32 cellular contexts compared by ENCODE assay signal in the genomic region with DNA sequence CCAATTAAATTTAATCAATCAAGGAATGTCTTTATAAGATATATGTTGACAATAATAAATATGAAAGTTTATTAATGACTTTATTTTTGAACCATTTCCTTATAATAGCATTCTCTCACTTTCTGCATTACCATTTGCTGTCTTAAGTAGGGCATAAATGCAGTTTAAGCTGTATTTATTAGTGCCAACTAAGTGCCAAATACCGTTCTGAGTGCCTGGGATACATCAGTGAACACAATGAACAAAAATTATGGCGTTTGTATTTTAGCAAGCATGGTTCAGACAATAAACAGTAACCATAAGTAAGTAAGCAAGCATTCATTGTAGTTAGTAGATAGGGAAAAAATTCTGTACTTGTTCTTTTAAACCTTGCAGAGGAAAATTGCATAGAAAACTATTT.
"Had no signal": no experiment of that assay in that cellular context is flagged by ENCODE, and none has a peak within 500 bp of the region (broad histone marks: within the 10 kb centered on the region; RNA-seq: fewer than 3 reads in every experiment).

No MANE protein-coding gene starts in this region.

- H3K36me3 ChIP-seq: adrenal gland, esophagus muscularis mucosa, WERI-Rb-1 had no signal

- DNase-seq: activated B cell treated with CpG ODN at 0.5 μM for 24 hours; activated CD4-positive, alpha-beta T cell treated with anti-CD3 and anti-CD28 coated beads for 48 hours; activated CD4-positive, alpha-beta T cell treated with anti-CD3 and anti-CD28 coated beads, Interleukin-2, amount 50 U/mL, for 1 hour; activated CD4-positive, alpha-beta T cell treated with anti-CD3 and anti-CD28 coated beads, Interleukin-2, amount 50 U/mL, for 48 hours; activated CD8-positive, alpha-beta memory T cell treated with anti-CD3 and anti-CD28 coated beads for 24 hours; activated CD8-positive, alpha-beta T cell treated with anti-CD3 and anti-CD28 coated beads for 36 hours; activated effector memory CD4-positive, alpha-beta T cell treated with Interleukin-2 at 50 U/mL for 16 hours; activated gamma-delta T cell treated with Interleukin-2 at 50 U/mL for 16 hours; activated naive CD4-positive, alpha-beta T cell treated with Interleukin-2 at 50 U/mL for 16 hours; activated naive CD8-positive, alpha-beta T cell treated with anti-CD3 and anti-CD28 coated beads for 36 hours; activated naive CD8-positive, alpha-beta T cell treated with anti-CD3 and anti-CD28 coated beads, Interleukin-2, amount 50 U/mL, for 24 hours; activated T-cell treated with anti-CD3 and anti-CD28 coated beads, Interleukin-2, amount 50 U/mL, for 4 hours; adrenal gland; amygdala; aorta; body of pancreas; caudate nucleus; cortex of kidney; dermis blood vessel endothelial cell; effector CD4-positive, alpha-beta T cell; effector memory CD8-positive, alpha-beta T cell; erythroblast; head of caudate nucleus; T-helper 1 cell; T-helper 17 cell; T1000; WERI-Rb-1 had no signal

- H3K27me3 Mint-ChIP-seq: activated B cell treated with CpG ODN at 0.5 μM for 24 hours; activated CD8-positive, alpha-beta T cell treated with anti-CD3 and anti-CD28 coated beads for 36 hours; activated naive CD4-positive, alpha-beta T cell treated with anti-CD3 and anti-CD28 coated beads, Interleukin-2, amount 50 U/mL, for 24 hours; activated naive CD8-positive, alpha-beta T cell treated with anti-CD3 and anti-CD28 coated beads for 36 hours; activated naive CD8-positive, alpha-beta T cell treated with anti-CD3 and anti-CD28 coated beads, Interleukin-2, amount 50 U/mL, for 24 hours; activated T-helper 17 cell treated with anti-CD3 and anti-CD28 coated beads, Interleukin-2, amount 50 U/mL, for 72 hours; effector memory CD8-positive, alpha-beta T cell; T-helper 17 cell had no signal

- H3K4me3 Mint-ChIP-seq: activated B cell treated with CpG ODN at 0.5 μM for 24 hours; activated CD8-positive, alpha-beta T cell treated with anti-CD3 and anti-CD28 coated beads for 36 hours; activated naive CD4-positive, alpha-beta T cell treated with anti-CD3 and anti-CD28 coated beads, Interleukin-2, amount 50 U/mL, for 24 hours; activated naive CD8-positive, alpha-beta T cell treated with anti-CD3 and anti-CD28 coated beads for 36 hours; activated naive CD8-positive, alpha-beta T cell treated with anti-CD3 and anti-CD28 coated beads, Interleukin-2, amount 50 U/mL, for 24 hours; activated T-cell treated with anti-CD3 and anti-CD28 coated beads, Interleukin-2, amount 50 U/mL, for 4 hours; activated T-helper 17 cell treated with anti-CD3 and anti-CD28 coated beads, Interleukin-2, amount 50 U/mL, for 72 hours; effector memory CD8-positive, alpha-beta T cell; T-helper 17 cell; T-helper 2 cell treated with Interferon-gamma antibody and Interleukin-4, amounts not matched to agents 5 μg/mL and 100 μg/mL, for 36 hours had no signal

- ATAC-seq: activated CD4-positive, CD25-positive, alpha-beta regulatory T cell treated with anti-CD3 and anti-CD28 coated beads, Interleukin-2, amount 50 U/mL, for 24 hours; activated CD8-positive, alpha-beta T cell treated with anti-CD3 and anti-CD28 coated beads for 36 hours; activated naive CD8-positive, alpha-beta T cell treated with anti-CD3 and anti-CD28 coated beads, Interleukin-2, amount 50 U/mL, for 24 hours; activated T-cell treated with anti-CD3 and anti-CD28 coated beads, Interleukin-2, amount 50 U/mL, for 4 hours; activated T-helper 17 cell treated with anti-CD3 and anti-CD28 coated beads, Interleukin-2, amount 50 U/mL, for 72 hours; body of pancreas; effector memory CD8-positive, alpha-beta T cell; T-helper 17 cell had no signal

- H3K27me3 ChIP-seq: adrenal gland, body of pancreas, esophagus muscularis mucosa had no signal

- H3K27ac Mint-ChIP-seq: activated B cell treated with CpG ODN at 0.5 μM for 24 hours; activated CD8-positive, alpha-beta T cell treated with anti-CD3 and anti-CD28 coated beads for 36 hours; activated naive CD4-positive, alpha-beta T cell treated with anti-CD3 and anti-CD28 coated beads, Interleukin-2, amount 50 U/mL, for 24 hours; activated naive CD8-positive, alpha-beta T cell treated with anti-CD3 and anti-CD28 coated beads for 36 hours; activated naive CD8-positive, alpha-beta T cell treated with anti-CD3 and anti-CD28 coated beads, Interleukin-2, amount 50 U/mL, for 24 hours; activated T-helper 17 cell treated with anti-CD3 and anti-CD28 coated beads, Interleukin-2, amount 50 U/mL, for 72 hours; effector memory CD8-positive, alpha-beta T cell; T-helper 17 cell; T-helper 2 cell treated with Interferon-gamma antibody and Interleukin-4, amounts not matched to agents 5 μg/mL and 100 μg/mL, for 36 hours had no signal

- H3K27ac ChIP-seq: adrenal gland, body of pancreas, esophagus muscularis mucosa, WERI-Rb-1 had no signal

- H3K9me3 ChIP-seq: adrenal gland, body of pancreas, esophagus muscularis mucosa had no signal

- H3K4me3 ChIP-seq: adrenal gland, body of pancreas, esophagus muscularis mucosa had no signal

- H3K9me3 Mint-ChIP-seq: activated B cell treated with CpG ODN at 0.5 μM for 24 hours; activated CD8-positive, alpha-beta T cell treated with anti-CD3 and anti-CD28 coated beads for 36 hours; activated naive CD4-positive, alpha-beta T cell treated with anti-CD3 and anti-CD28 coated beads, Interleukin-2, amount 50 U/mL, for 24 hours; activated naive CD8-positive, alpha-beta T cell treated with anti-CD3 and anti-CD28 coated beads, Interleukin-2, amount 50 U/mL, for 24 hours; activated T-cell treated with anti-CD3 and anti-CD28 coated beads, Interleukin-2, amount 50 U/mL, for 4 hours; activated T-helper 17 cell treated with anti-CD3 and anti-CD28 coated beads, Interleukin-2, amount 50 U/mL, for 72 hours; effector memory CD8-positive, alpha-beta T cell; T-helper 2 cell treated with Interferon-gamma antibody and Interleukin-4, amounts not matched to agents 5 μg/mL and 100 μg/mL, for 36 hours had no signal

- H3K4me1 ChIP-seq: adrenal gland, body of pancreas had no signal
